10 cellular contexts compared by ENCODE assay signal in genomic region chr16:87912691-87913090, GRCh38. TPM values are rescaled to one million over a fixed set of nuclear protein-coding genes. Genes with fewer than 3 reads are reported as not detected.
"Had no signal": no experiment of that assay in that cellular context is flagged by ENCODE, and none has a peak within 500 bp of the region (broad histone marks: within the 10 kb centered on the region; RNA-seq: fewer than 3 reads in every experiment).

No MANE protein-coding gene starts in this region.

RNA-seq across cellular contexts. Expression of gene CA5A, which starts 23.6 kb away (rescaled TPM):
- total RNA-seq: kidney epithelial cell, left colon, left ventricle myocardium superior, osteocyte, right cardiac atrium, suprapubic skin, thyroid gland had no signal
- polyA plus RNA-seq: esophagus, neural cell, right cardiac atrium, small intestine had no signal
